ENCODE assay signal across 8 cellular contexts in the genomic region with DNA sequence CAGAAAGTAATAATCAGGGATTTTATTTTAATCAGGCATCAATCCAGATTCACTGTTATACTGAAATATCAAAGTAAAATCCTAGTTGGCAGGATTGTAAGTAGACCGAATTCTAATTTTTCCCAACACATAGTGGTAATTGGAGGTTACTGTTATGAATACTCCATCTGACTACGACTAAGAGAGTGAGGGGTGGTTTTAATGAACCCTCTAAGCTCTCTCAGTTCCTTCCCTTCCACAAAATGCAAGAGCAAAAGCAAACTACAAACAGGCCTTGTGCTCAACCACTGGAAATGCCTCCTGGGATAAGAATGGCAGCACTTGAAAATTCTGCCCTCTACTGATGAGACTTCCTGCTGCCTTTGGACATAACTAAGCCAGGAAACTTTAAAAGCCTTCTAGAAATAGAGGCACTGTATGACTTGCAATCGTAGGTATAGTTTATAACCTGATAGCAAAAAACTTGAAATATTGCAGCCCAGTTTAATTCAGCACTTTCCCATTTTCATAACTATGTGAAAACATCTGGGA.
DNase-seq lines count a peak whose midpoint lies in the region; ATAC-seq, FAIRE-seq and TF ChIP-seq lines count a peak whose summit lies in the region.

No MANE protein-coding gene starts in this region.

- no peaks in the 10 kb centered on the region for H4K20me1 ChIP-seq in neural progenitor cell (ENCODE audit: low read depth)

- no peak overlapping the region for H3K4me2 ChIP-seq in neural progenitor cell

- H3K4me3 ChIP-seq in GM12864 (ENCODE audit: low read depth, low read length) (no peak overlapping the region), LNCaP clone FGC (ENCODE audit: low read depth, low read length) (no peak overlapping the region), neural progenitor cell (no peak overlapping the region)

- H3F3A ChIP-seq in neural progenitor cell (ENCODE audit: low read depth) = no peaks in the 10 kb centered on the region

- no peaks in the 10 kb centered on the region for H3K4me1 ChIP-seq in neural progenitor cell

- ATAC-seq in GM18858 (IDR thresholded peaks at IDR 0.05; ENCODE audit: unreplicated experiment) (no peak), HG03460 (IDR thresholded peaks at IDR 0.05; ENCODE audit: unreplicated experiment) (no peak)

- no peak overlapping the region for H3K27ac Mint-ChIP-seq in neural progenitor cell

- TF ChIP-seq CTCF in GM12864 (IDR thresholded peaks at IDR 0.05; ENCODE audit: low read depth, low read length, missing control alignments) (peak; percentile 23), LNCaP clone FGC (IDR thresholded peaks at IDR 0.05; ENCODE audit: control insufficient read depth, extremely low read depth, insufficient read depth) (peak; percentile 39), neural progenitor cell (IDR thresholded peaks at IDR 0.05) (peak; percentile 58)

- no peaks in the 10 kb centered on the region for H3K27me3 ChIP-seq in neural progenitor cell

- H3K36me3 Mint-ChIP-seq in neural progenitor cell = no peaks in the 10 kb centered on the region

- DNase-seq in GM12864 (ENCODE audit: low read depth) (no peak), LNCaP clone FGC (ENCODE audit: low read depth) (no peak), ecto neural progenitor cell (ENCODE audit: low spot score) (peak; percentile 41), neural progenitor cell (ENCODE audit: low spot score) (peak; percentile 50), SK-N-DZ (ENCODE audit: low spot score) (no peak), GM19239 (ENCODE audit: insufficient read length, low spot score) (no peak)

- H2AFZ ChIP-seq in neural progenitor cell (replicated peaks) = peak overlapping the region; percentile 95

- H3K9me3 Mint-ChIP-seq in neural progenitor cell = no peaks in the 10 kb centered on the region

- no peaks in the 10 kb centered on the region for H3K4me1 Mint-ChIP-seq in neural progenitor cell

- no peak for FAIRE-seq in GM19239 (lab: Jason Lieb, UNC)

- no peaks in the 10 kb centered on the region for H3K9me3 ChIP-seq in neural progenitor cell (ENCODE audit: low read depth)

- no peaks in the 10 kb centered on the region for H3K79me2 ChIP-seq in neural progenitor cell (ENCODE audit: low read depth)

- no peak overlapping the region for H3K4me3 Mint-ChIP-seq in neural progenitor cell

- H3K36me3 ChIP-seq in neural progenitor cell = no peaks in the 10 kb centered on the region

- peaks cover 2% of the 10 kb centered on the region for H3K27me3 Mint-ChIP-seq in neural progenitor cell (ENCODE audit: insufficient read depth, low read depth)

- no peak overlapping the region for H3K9ac ChIP-seq in neural progenitor cell

- no peak overlapping the region for H3K27ac ChIP-seq in neural progenitor cell

Comparison
In these comparisons a context has a peak if more than half of its experiments do, and no peak if none do; other contexts are left out.
1. DNase-seq: peak in ecto neural progenitor cell (single experiment) and neural progenitor cell (single experiment); none in GM12864 (single experiment), LNCaP clone FGC (single experiment), SK-N-DZ (single experiment) and GM19239 (single experiment).
2. Peak in every context shown above with its lines, with median percentiles within 50 percentile points of each other: CTCF ChIP-seq.